Comparison of ENCODE assay signal across 8 cellular contexts in genomic region chr6:87700351-87700728, GRCh38. TPM values are rescaled to one million over a fixed set of nuclear protein-coding genes. Genes with fewer than 3 reads are reported as not detected.
A peak's percentile ranks its signal among the peaks of the same experiment; 100 is the strongest.
DNase-seq lines count a peak whose midpoint lies in the region; ATAC-seq and TF ChIP-seq lines count a peak whose summit lies in the region.

No MANE protein-coding gene starts in this region.

- no peaks in the 10 kb centered on the region for H3K9me3 Mint-ChIP-seq in naive B cell

- H3K27me3 ChIP-seq in colonic mucosa = no peaks in the 10 kb centered on the region

- no peaks in the 10 kb centered on the region for H3K27me3 Mint-ChIP-seq in naive B cell

- DNase-seq in AG10803 (ENCODE audit: low read depth) = no peak
- DNase-seq in colonic mucosa = no peak
- no peak for DNase-seq in naive B cell
- DNase-seq in LoVo (ENCODE audit: low spot score) = no peak
- no peak for DNase-seq in NCI-H187 treated with DMSO at 0.1 percent for 48 hours (lab: John Stamatoyannopoulos, UW)

- no peaks in the 10 kb centered on the region for H3K9me3 ChIP-seq in KOPT-K1 (ENCODE audit: insufficient read depth, low read length, poor library complexity, severe bottlenecking)
- no peaks in the 10 kb centered on the region for H3K9me3 ChIP-seq in colonic mucosa

- peaks cover 36 to 59% (median 52%) of the 10 kb centered on the region in 3 donors for H3K4me1 Mint-ChIP-seq in naive B cell

- peak overlapping the region; percentile 91 to 99 (median 97) for H3K27ac Mint-ChIP-seq in naive B cell

- no peak for TF ChIP-seq CTCF in AG10803 (conservative IDR thresholded peaks at IDR 0.05; ENCODE audit: low read length)
- TF ChIP-seq CTCF in colonic mucosa (IDR thresholded peaks at IDR 0.05) = no peak

- peak overlapping the region; percentile 89 for H3K4me3 ChIP-seq in AG10803 (ENCODE audit: low read length)
- H3K4me3 ChIP-seq in colonic mucosa = peak overlapping the region; percentile 90

- H3K36me3 ChIP-seq in KOPT-K1 (ENCODE audit: insufficient read depth, low read length) (peaks cover 26% of the 10 kb centered on the region), colonic mucosa (no peaks in the 10 kb centered on the region)

- no peak for ATAC-seq in naive B cell (ENCODE audit: low read depth in 2 of 2)
- no peak for ATAC-seq in HG02973 (IDR thresholded peaks at IDR 0.05; ENCODE audit: unreplicated experiment)
- ATAC-seq in GM19023 (IDR thresholded peaks at IDR 0.05; ENCODE audit: unreplicated experiment) = no peak

- H3K36me3 Mint-ChIP-seq in naive B cell = no peaks in the 10 kb centered on the region

- peak overlapping the region; percentile 91 to 98 for H3K9ac ChIP-seq in colonic mucosa (ENCODE audit: low read depth in 2 of 2, low read length in 2 of 2)

- intact Hi-C loops in colonic mucosa (cut with DNase I) = no loop called here

- H3K4me1 ChIP-seq in colonic mucosa = no peaks in the 10 kb centered on the region

- H3K27ac ChIP-seq in KOPT-K1 (ENCODE audit: low read depth, low read length, poor library complexity, severe bottlenecking) = peak overlapping the region; percentile 88
- H3K27ac ChIP-seq in colonic mucosa = peak overlapping the region; percentile 95

- peak overlapping the region; percentile 81 to 99 (median 96) for H3K4me3 Mint-ChIP-seq in naive B cell

RNA-seq across cellular contexts. Expression of gene AKIRIN2, which starts 1.7 kb away (rescaled TPM):
- 10 to 100 TPM; 30.2 to 48.3 TPM for total RNA-seq in colonic mucosa
- 100 to 1,000 TPM in 3 of 6 donors, 10 to 100 TPM in 3; 75.0 to 129 (median 99.1) TPM for polyA plus RNA-seq in naive B cell (ENCODE audit: low read depth in 6 of 6)
